12 cellular contexts compared by ENCODE assay signal in genomic region chr3:193829781-193830180, GRCh38.
DNase-seq lines count a peak whose midpoint lies in the region; ATAC-seq, FAIRE-seq and TF ChIP-seq lines count a peak whose summit lies in the region.
"Had no signal": no experiment of that assay in that cellular context is flagged by ENCODE, and none has a peak within 500 bp of the region (broad histone marks: within the 10 kb centered on the region; RNA-seq: fewer than 3 reads in every experiment).

No MANE protein-coding gene starts in this region.

- peak; percentile 10 for ATAC-seq in foreskin keratinocyte

- H3K79me2 ChIP-seq in smooth muscle cell (ENCODE audit: low read depth) = no peaks in the 10 kb centered on the region

- peak overlapping the region; percentile 78 for H3K9ac ChIP-seq in smooth muscle cell (ENCODE audit: low read depth)

- H3K4me3 ChIP-seq in SJCRH30 (no peak overlapping the region), smooth muscle cell (no peak overlapping the region)

- H3K36me3 Mint-ChIP-seq in activated T-helper 1 cell treated with anti-CD3 and anti-CD28 coated beads, Interleukin-12 subunit alpha, Interleukin-12 subunit beta, Interleukin-2, Interleukin-4 antibody, amounts not matched to agents 30 ng/mL and 10 ng/mL and 1 ng/mL, durations not matched to agents 14 hours and 24 hours and 36 hours (ENCODE audit: low read depth) = no peaks in the 10 kb centered on the region

- H3K27ac ChIP-seq in SJCRH30 (peak overlapping the region; percentile 83), foreskin keratinocyte (peak overlapping the region; percentile 100), smooth muscle cell (ENCODE audit: low read depth) (peak overlapping the region; percentile 92)

- intact Hi-C loops in activated T-helper 1 cell treated with anti-CD3 and anti-CD28 coated beads, Interleukin-12 subunit alpha, Interleukin-12 subunit beta, Interleukin-2, Interleukin-4 antibody, amounts not matched to agents 30 ng/mL and 10 ng/mL and 1 ng/mL, durations not matched to agents 14 hours and 24 hours and 36 hours (cut with micrococcal nuclease) = no loop called here

- no peak for TF ChIP-seq POLR2A in H54 (IDR thresholded peaks at IDR 0.05; ENCODE audit: low read depth, low read length)

- 17% methylated on average over 5 of the region's 5 CpGs for WGBS in smooth muscle cell (ENCODE audit: low lambda C conversion rate)

- no peak for FAIRE-seq in H54 (lab: Jason Lieb, UNC)

- no peak for TF ChIP-seq CTCF in foreskin keratinocyte (conservative IDR thresholded peaks at IDR 0.05)
- no peak for TF ChIP-seq CTCF in smooth muscle cell (IDR thresholded peaks at IDR 0.05; ENCODE audit: borderline replicate concordance, insufficient read depth, poor library complexity, severe bottlenecking)

- peak overlapping the region; percentile 45 for H3K4me2 ChIP-seq in smooth muscle cell

- no peaks in the 10 kb centered on the region for H3K9me3 Mint-ChIP-seq in activated T-helper 1 cell treated with anti-CD3 and anti-CD28 coated beads, Interleukin-12 subunit alpha, Interleukin-12 subunit beta, Interleukin-2, Interleukin-4 antibody, amounts not matched to agents 30 ng/mL and 10 ng/mL and 1 ng/mL, durations not matched to agents 14 hours and 24 hours and 36 hours

- H4K20me1 ChIP-seq in smooth muscle cell (ENCODE audit: low read depth) = no peaks in the 10 kb centered on the region

- H3K4me1 ChIP-seq in SJCRH30 (peaks cover 50% of the 10 kb centered on the region), foreskin keratinocyte (peaks cover 43% of the 10 kb centered on the region), smooth muscle cell (ENCODE audit: low read depth) (peaks cover 25% of the 10 kb centered on the region)

- H3K27me3 Mint-ChIP-seq in activated T-helper 1 cell treated with anti-CD3 and anti-CD28 coated beads, Interleukin-12 subunit alpha, Interleukin-12 subunit beta, Interleukin-2, Interleukin-4 antibody, amounts not matched to agents 30 ng/mL and 10 ng/mL and 1 ng/mL, durations not matched to agents 14 hours and 24 hours and 36 hours (ENCODE audit: insufficient read depth) = peaks cover 21% of the 10 kb centered on the region

- H3K9me3 ChIP-seq in SJCRH30 (replicated peaks) = no peaks in the 10 kb centered on the region
- H3K9me3 ChIP-seq in smooth muscle cell (replicated peaks; ENCODE audit: low read depth) = no peaks in the 10 kb centered on the region

- H3F3A ChIP-seq in smooth muscle cell (ENCODE audit: low read depth) = peaks cover 14% of the 10 kb centered on the region

- H3K4me3 Mint-ChIP-seq in activated T-helper 1 cell treated with anti-CD3 and anti-CD28 coated beads, Interleukin-12 subunit alpha, Interleukin-12 subunit beta, Interleukin-2, Interleukin-4 antibody, amounts not matched to agents 30 ng/mL and 10 ng/mL and 1 ng/mL, durations not matched to agents 14 hours and 24 hours and 36 hours = no peak overlapping the region

- DNase-seq in H54 (ENCODE audit: insufficient read length, low spot score) = peak; percentile 57
- peak; percentile 85 to 90 for DNase-seq in SJCRH30
- DNase-seq in foreskin keratinocyte = peak; percentile 86 to 94
- no peak for DNase-seq in smooth muscle cell (lab: John Stamatoyannopoulos, UW; ENCODE audit: unreplicated experiment)
- DNase-seq in activated T-helper 1 cell treated with anti-CD3 and anti-CD28 coated beads, Interleukin-12 subunit alpha, Interleukin-12 subunit beta, Interleukin-2, Interleukin-4 antibody, amounts not matched to agents 30 ng/mL and 10 ng/mL and 1 ng/mL, durations not matched to agents 14 hours and 24 hours and 36 hours (ENCODE audit: low spot score) = no peak
- DNase-seq in amygdala (lab: John Stamatoyannopoulos, UW) = no peak
- DNase-seq in T1000 (lab: John Stamatoyannopoulos, UW) = no peak
- DNase-seq in NCI-H524 treated with DMSO at 0.1 percent for 48 hours (lab: John Stamatoyannopoulos, UW) = no peak
- DNase-seq: activated T-cell treated with anti-CD3 and anti-CD28 coated beads, Interleukin-2, amount 50 U/mL, for 1 hour; dermis blood vessel endothelial cell; kidney glomerular epithelial cell; stimulated activated naive CD4-positive, alpha-beta T cell treated with Interleukin-2 at 50 U/mL for 16 hours had no signal

- no peak overlapping the region for H2AFZ ChIP-seq in smooth muscle cell (ENCODE audit: low read depth)

- H3K27me3 ChIP-seq in SJCRH30 (no peaks in the 10 kb centered on the region), foreskin keratinocyte (no peaks in the 10 kb centered on the region), smooth muscle cell (ENCODE audit: low read depth) (no peaks in the 10 kb centered on the region)

- H3K36me3 ChIP-seq in SJCRH30 = no peaks in the 10 kb centered on the region
- H3K36me3 ChIP-seq in smooth muscle cell (ENCODE audit: low read depth) = no peaks in the 10 kb centered on the region

- H3K4me1 Mint-ChIP-seq in activated T-helper 1 cell treated with anti-CD3 and anti-CD28 coated beads, Interleukin-12 subunit alpha, Interleukin-12 subunit beta, Interleukin-2, Interleukin-4 antibody, amounts not matched to agents 30 ng/mL and 10 ng/mL and 1 ng/mL, durations not matched to agents 14 hours and 24 hours and 36 hours (ENCODE audit: low read depth) = peaks cover 15% of the 10 kb centered on the region

- H3K27ac Mint-ChIP-seq in activated T-helper 1 cell treated with anti-CD3 and anti-CD28 coated beads, Interleukin-12 subunit alpha, Interleukin-12 subunit beta, Interleukin-2, Interleukin-4 antibody, amounts not matched to agents 30 ng/mL and 10 ng/mL and 1 ng/mL, durations not matched to agents 14 hours and 24 hours and 36 hours = no peak overlapping the region

Comparison
In these comparisons a context has a peak if more than half of its experiments do, and no peak if none do; other contexts are left out.
1. DNase-seq: peak in H54 (single experiment), SJCRH30 (2 of 2) and foreskin keratinocyte (2 of 2); none in smooth muscle cell (single experiment), activated T-helper 1 cell treated with anti-CD3 and anti-CD28 coated beads, Interleukin-12 subunit alpha, Interleukin-12 subunit beta, Interleukin-2, Interleukin-4 antibody, amounts not matched to agents 30 ng/mL and 10 ng/mL and 1 ng/mL, durations not matched to agents 14 hours and 24 hours and 36 hours (single experiment), amygdala (0 of 56), T1000 (single experiment) and NCI-H524 treated with DMSO at 0.1 percent for 48 hours (single experiment).
2. Peak in every context shown above with its lines, with median percentiles within 50 percentile points of each other: H3K27ac ChIP-seq.